In the genomic region with DNA sequence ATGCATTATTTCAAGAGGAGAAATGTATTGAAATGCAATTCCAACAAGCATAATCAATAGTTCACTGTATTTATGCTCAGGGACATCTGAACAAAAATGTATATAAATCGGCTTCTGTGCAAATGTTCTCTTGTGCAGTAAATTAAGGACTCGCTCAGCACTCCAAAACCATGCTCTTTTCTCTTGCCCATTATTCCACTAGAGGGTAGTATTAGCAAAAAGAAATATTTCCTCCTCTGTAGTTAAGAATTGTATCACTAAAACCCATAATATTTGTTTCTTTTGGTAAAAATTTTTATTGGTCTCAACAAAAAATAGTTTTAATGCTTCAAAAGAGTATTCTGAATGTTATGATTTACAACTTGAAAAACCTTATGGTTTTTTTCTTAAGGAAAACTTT, we compare ENCODE assay signal across 10 cellular contexts.
A peak's percentile ranks its signal among the peaks of the same experiment; 100 is the strongest.
DNase-seq lines count a peak whose midpoint lies in the region; ATAC-seq, FAIRE-seq and TF ChIP-seq lines count a peak whose summit lies in the region.
"Had no signal": no experiment of that assay in that cellular context is flagged by ENCODE, and none has a peak within 500 bp of the region (broad histone marks: within the 10 kb centered on the region; RNA-seq: fewer than 3 reads in every experiment).

No MANE protein-coding gene starts in this region.

- TF ChIP-seq RAD21 in HepG2 (CRISPR knock-in tag; IDR thresholded peaks at IDR 0.05) = no peak

- TF ChIP-seq POLR2A in HepG2 (IDR thresholded peaks at IDR 0.05; ENCODE audit: insufficient read depth in 1 of 2, low read depth in 2 of 2, low read length in 2 of 2) = no peak

- peak; percentile 1 for DNase-seq in CD1c-positive myeloid dendritic cell (ENCODE audit: extremely low spot score)
- no peak for DNase-seq in WERI-Rb-1
- DNase-seq in HepG2 (ENCODE audit: low spot score) = peak; percentile 5
- DNase-seq in epidermal melanocyte (ENCODE audit: insufficient read length, low spot score) = no peak
- no peak for DNase-seq in coronary artery (ENCODE audit: low spot score)
- no peak for DNase-seq in NCI-H1048 (lab: John Stamatoyannopoulos, UW)
- DNase-seq: COR-L47 had no signal

- no TSS peak for BruUV-seq in HepG2 (replicated peaks; lab: Mats Ljungman, UMichigan)

- no peak overlapping the region for H3K4me2 ChIP-seq in HepG2 (ENCODE audit: low read depth, low read length)

- CTCF ChIA-PET in HepG2 (lab: Yijun Ruan, JAX; ENCODE audit: low intra/inter-chr PET ratio, low total read pairs) = no interaction called here

- H3K9ac ChIP-seq in HepG2 (ENCODE audit: insufficient read depth, low read depth, low read length) = no peak overlapping the region

- FAIRE-seq in HepG2 (lab: Jason Lieb, UNC) = no peak

- POLR2A ChIA-PET in HepG2 (lab: Yijun Ruan, JAX) = no interaction called here

- H3K36me3 ChIP-seq in WERI-Rb-1 (no peaks in the 10 kb centered on the region), HepG2 (replicated peaks in 1 of 2; ENCODE audit: control insufficient read depth in 1 of 2, insufficient read depth in 2 of 2, low read length in 2 of 2) (no peaks in the 10 kb centered on the region)

- H3K79me2 ChIP-seq in HepG2 (ENCODE audit: insufficient read depth, low read length) = no peaks in the 10 kb centered on the region

- peak; percentile 68 for TF ChIP-seq CTCF in LNCAP (IDR thresholded peaks at IDR 0.05)
- TF ChIP-seq CTCF in WERI-Rb-1 (IDR thresholded peaks at IDR 0.05; ENCODE audit: low read depth, low read length) = 0 out of 2 replicates have a peak, but pooled peaks have one; percentile 7
- peak; percentile 23; the same call in 1 of the 2 replicates for TF ChIP-seq CTCF in HepG2 (CRISPR knock-in tag; IDR thresholded peaks at IDR 0.05)
- TF ChIP-seq CTCF in coronary artery (IDR thresholded peaks at IDR 0.05) = no peak

- WGBS in HepG2 (ENCODE audit: low lambda C conversion rate) = 0% methylated on average over 2 of the region's 2 CpGs

- intact Hi-C loops in HepG2 (cut with micrococcal nuclease; ENCODE audit: unreplicated experiment) = loop anchor here (1.0 kb wide), 1 partner anchor 404 kb away; no protein-coding TSS in a partner anchor

- ATAC-seq in HepG2 (peak; percentile 56), GM21360 (IDR thresholded peaks at IDR 0.05; ENCODE audit: unreplicated experiment) (no peak)
- ATAC-seq: activated T-helper 17 cell treated with anti-CD3 and anti-CD28 coated beads, Interleukin-2, amount 50 U/mL, for 72 hours had no signal

- H2AFZ ChIP-seq in HepG2 (ENCODE audit: low read length) = no peak overlapping the region

- H3K9me3 ChIP-seq in WERI-Rb-1 (ENCODE audit: severe bottlenecking) = no peaks in the 10 kb centered on the region
- H3K9me3 ChIP-seq in HepG2 (ENCODE audit: low read length) = no peaks in the 10 kb centered on the region

- TF ChIP-seq EP300 in HepG2 (IDR thresholded peaks at IDR 0.05; ENCODE audit: low read depth in 2 of 2, low read length in 2 of 2) (no peak), HepG2 (CRISPR knock-in tag; IDR thresholded peaks at IDR 0.05; ENCODE audit: borderline replicate concordance) (no peak)

- in situ Hi-C loops in HepG2 (cut with HindIII; ENCODE audit: extremely low pct_ligation_motif_present, low pct_unique_long_range_greater_than_20kb) = no loop called here

- H3K4me3 ChIP-seq in WERI-Rb-1 (ENCODE audit: low read depth, low read length) (no peak overlapping the region), HepG2 (replicated peaks in 1 of 3; ENCODE audit: insufficient read depth in 1 of 3, low read depth in 2 of 3, low read length in 3 of 3) (no peak overlapping the region), coronary artery (no peak overlapping the region)

- H3K27ac ChIP-seq in WERI-Rb-1 (no peak overlapping the region), HepG2 (ENCODE audit: extremely low read length, insufficient read depth, low read length) (no peak overlapping the region), coronary artery (no peak overlapping the region)

- H3K4me1 ChIP-seq in HepG2 (ENCODE audit: insufficient read depth, low read length) = no peaks in the 10 kb centered on the region

- no peaks in the 10 kb centered on the region for H3K27me3 ChIP-seq in WERI-Rb-1 (ENCODE audit: insufficient read depth, low read depth, severe bottlenecking)
- H3K27me3 ChIP-seq in HepG2 (ENCODE audit: control insufficient read depth in 1 of 2, insufficient read depth in 2 of 2, low read length in 2 of 2) = no peaks in the 10 kb centered on the region

- no peaks in the 10 kb centered on the region for H4K20me1 ChIP-seq in HepG2 (ENCODE audit: insufficient read depth, low read length)

TF ChIP-seq in HepG2, 621 proteins besides CTCF, POLR2A, EP300 and RAD21:
- TF ChIP-seq STAG1 (CRISPR knock-in tag; IDR thresholded peaks at IDR 0.05) = peak; percentile 44
- TF ChIP-seq ZNF75D (CRISPR knock-in tag; IDR thresholded peaks at IDR 0.05; ENCODE audit: borderline replicate concordance) = no peak

Comparison
In these comparisons a context has a peak if more than half of its experiments do, and no peak if none do; other contexts are left out.
1. DNase-seq: peak in CD1c-positive myeloid dendritic cell (single experiment) and HepG2 (single experiment); none in WERI-Rb-1 (single experiment), epidermal melanocyte (single experiment), coronary artery (single experiment) and NCI-H1048 (single experiment).